1 cellular context compared by ENCODE assay signal in genomic region chrX:66014560-66014959, GRCh38.
TF ChIP-seq lines count a peak whose summit lies in the region.

No MANE protein-coding gene starts in this region.

TF ChIP-seq in K562, 482 proteins besides CTCF, POLR2A, EP300 and RAD21:
- 0 out of 6 replicates have a peak, but pooled peaks of 1 of the 3 experiments have one; percentile 14 for TF ChIP-seq ZBTB11 (CRISPR knock-in tag; IDR thresholded peaks at IDR 0.05)
- no peak for TF ChIP-seq IRF9 (tag; IDR thresholded peaks at IDR 0.05)
